Comparison of ENCODE assay signal across 22 cellular contexts in the genomic region with DNA sequence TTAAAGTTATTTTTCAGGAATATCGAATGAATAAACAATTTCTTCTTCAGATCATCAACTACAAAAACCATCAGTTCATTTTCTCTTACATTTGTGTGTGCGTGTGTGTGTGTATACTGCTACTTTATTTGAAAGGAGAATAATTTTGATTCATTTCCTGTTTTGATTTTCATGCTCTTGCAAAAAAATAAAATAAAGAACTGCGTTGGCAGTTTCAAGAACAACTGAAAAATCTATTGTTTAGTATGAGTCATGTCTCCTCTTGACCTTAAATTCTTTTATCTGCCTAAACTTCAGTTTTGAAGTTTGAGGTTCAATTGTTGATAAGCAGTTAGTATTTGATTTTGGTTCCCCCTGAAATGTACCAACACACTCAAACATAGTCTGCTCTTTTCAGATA.
"Had no signal": no experiment of that assay in that cellular context is flagged by ENCODE, and none has a peak within 500 bp of the region (broad histone marks: within the 10 kb centered on the region; RNA-seq: fewer than 3 reads in every experiment).

No MANE protein-coding gene starts in this region.

- H3K36me3 Mint-ChIP-seq: naive B cell; stimulated activated naive B cell treated with anti-CD40 and anti-IgM and Interleukin-4, amounts not matched to agents 10 μg/mL and 1 μg/mL and 100 μg/mL, for 72 hours had no signal

- H3K27ac Mint-ChIP-seq: naive B cell; nephron; stimulated activated naive B cell treated with anti-CD40 and anti-IgM and Interleukin-4, amounts not matched to agents 10 μg/mL and 1 μg/mL and 100 μg/mL, for 72 hours; stimulated activated naive CD8-positive, alpha-beta T cell treated with anti-CD3 and anti-CD28 coated beads, Interleukin-15, amount 100 ng/mL, for 72 hours had no signal

- H3K36me3 ChIP-seq: colonic mucosa, esophagus squamous epithelium, prostate gland, tibial nerve had no signal

- H3K4me1 Mint-ChIP-seq: nephron; stimulated activated naive CD8-positive, alpha-beta T cell treated with anti-CD3 and anti-CD28 coated beads, Interleukin-15, amount 100 ng/mL, for 72 hours had no signal

- H3K27me3 ChIP-seq: colonic mucosa, esophagus squamous epithelium, testis, tibial nerve had no signal

- H3K4me3 ChIP-seq: colonic mucosa, esophagus squamous epithelium, lung, prostate gland, testis, tibial nerve had no signal

- H3K79me2 ChIP-seq: parathyroid adenoma had no signal

- H3K27ac ChIP-seq: colonic mucosa, epithelial cell of prostate, esophagus squamous epithelium, parathyroid adenoma, prostate gland, testis, tibial nerve had no signal

- H3K9ac ChIP-seq: parathyroid adenoma had no signal

- H3K9me3 Mint-ChIP-seq: stimulated activated naive B cell treated with anti-CD40 and anti-IgM and Interleukin-4, amounts not matched to agents 10 μg/mL and 1 μg/mL and 100 μg/mL, for 72 hours; stimulated activated naive CD8-positive, alpha-beta T cell treated with anti-CD3 and anti-CD28 coated beads, Interleukin-15, amount 100 ng/mL, for 72 hours had no signal

- H3K4me3 Mint-ChIP-seq: naive B cell; nephron; stimulated activated naive B cell treated with anti-CD40 and anti-IgM and Interleukin-4, amounts not matched to agents 10 μg/mL and 1 μg/mL and 100 μg/mL, for 72 hours; stimulated activated naive CD8-positive, alpha-beta T cell treated with anti-CD3 and anti-CD28 coated beads, Interleukin-15, amount 100 ng/mL, for 72 hours had no signal

- H3K27me3 Mint-ChIP-seq: naive B cell; stimulated activated naive CD8-positive, alpha-beta T cell treated with anti-CD3 and anti-CD28 coated beads, Interleukin-15, amount 100 ng/mL, for 72 hours had no signal

- H3K9me3 ChIP-seq: colonic mucosa, esophagus squamous epithelium, prostate gland, testis, tibial nerve had no signal

- H3K4me1 ChIP-seq: colonic mucosa, esophagus squamous epithelium, parathyroid adenoma, prostate gland, testis had no signal

- DNase-seq: colonic mucosa; effector memory CD4-positive, alpha-beta T cell; esophagus squamous epithelium; foreskin fibroblast; kidney; left cardiac atrium; left ventricle myocardium superior; mesendoderm; naive B cell; retina; stimulated activated CD4-positive, alpha-beta T cell treated with anti-CD3 and anti-CD28 coated beads, Interleukin-2, amount 100 ng/mL, for 24 hours; stimulated activated CD4-positive, alpha-beta T cell treated with anti-CD3 and anti-CD28 coated beads, Interleukin-4, amount 100 ng/mL, for 4 hours; stimulated activated naive B cell treated with anti-CD40 and anti-IgM and Interleukin-4, amounts not matched to agents 10 μg/mL and 1 μg/mL and 100 μg/mL, for 72 hours; stimulated activated naive CD8-positive, alpha-beta T cell treated with anti-CD3 and anti-CD28 coated beads, Interleukin-15, amount 100 ng/mL, for 72 hours; testis had no signal

- ATAC-seq: left cardiac atrium; left ventricle myocardium superior; sciatic nerve; stimulated activated naive B cell treated with anti-CD40 and anti-IgM and Interleukin-4, amounts not matched to agents 10 μg/mL and 1 μg/mL and 100 μg/mL, for 72 hours; stimulated activated naive CD8-positive, alpha-beta T cell treated with anti-CD3 and anti-CD28 coated beads, Interleukin-15, amount 100 ng/mL, for 72 hours had no signal
